ENCODE assay signal across 8 cellular contexts in the genomic region with DNA sequence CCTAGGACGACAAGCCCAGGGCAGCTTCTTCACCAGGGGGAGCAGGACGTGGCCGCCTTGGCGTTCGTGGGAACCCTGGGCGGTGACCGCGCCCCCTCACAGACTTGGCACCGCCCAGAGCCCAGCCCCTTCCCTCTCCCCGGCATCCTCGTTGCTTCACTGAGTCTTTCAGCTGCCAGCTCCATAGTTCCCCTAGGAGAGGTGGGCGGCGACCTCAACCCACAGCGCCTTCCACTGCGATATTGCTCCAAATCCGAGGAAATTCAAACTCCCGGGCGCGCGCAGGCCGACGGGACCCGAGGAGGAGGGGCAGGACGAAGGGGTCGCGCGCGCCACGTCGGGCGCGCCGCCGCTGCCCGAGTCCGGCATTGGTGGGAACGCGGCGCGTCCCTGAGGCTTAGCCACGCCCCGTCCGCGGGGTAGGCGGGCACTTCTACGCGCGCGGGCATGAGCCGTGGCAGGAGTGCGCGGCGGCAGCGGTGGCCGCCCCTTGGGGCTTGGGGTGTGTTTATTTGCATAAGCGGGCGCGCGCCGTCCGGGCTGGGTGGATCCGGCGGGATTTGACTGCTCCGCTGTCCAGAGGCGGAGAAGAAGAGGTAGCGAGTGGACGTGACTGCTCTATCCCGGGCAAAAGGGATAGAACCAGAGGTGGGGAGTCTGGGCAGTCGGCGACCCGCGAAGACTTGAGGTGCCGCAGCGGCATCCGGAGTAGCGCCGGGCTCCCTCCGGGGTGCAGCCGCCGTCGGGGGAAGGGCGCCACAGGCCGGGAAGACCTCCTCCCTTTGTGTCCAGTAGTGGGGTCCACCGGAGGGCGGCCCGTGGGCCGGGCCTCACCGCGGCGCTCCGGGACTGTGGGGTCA. TPM values are rescaled to one million over a fixed set of nuclear protein-coding genes. Genes with fewer than 3 reads are reported as not detected.
A peak's percentile ranks its signal among the peaks of the same experiment; 100 is the strongest.
DNase-seq lines count a peak whose midpoint lies in the region; ATAC-seq and TF ChIP-seq lines count a peak whose summit lies in the region.

Gene APAF1, plus strand, starts transcription at position 579 of the 860 bp plus-strand sequence. CDS start 3,070 bp downstream, outside the sequence.
Gene IKBIP, minus strand, starts transcription at position 77 of the 860 bp plus-strand sequence. CDS start 87 bp downstream, outside the sequence.

- no peaks in the 10 kb centered on the region for H3K9me3 Mint-ChIP-seq in activated naive CD8-positive, alpha-beta T cell treated with anti-CD3 and anti-CD28 coated beads, Interleukin-2, amount 10 ng/mL, durations not matched to agents 7 days and 5 days

- 0 to 1% (median 0%) methylated on average over 68 to 91 of the region's 91 CpGs for WGBS in ovary, 3 donors
- under 1% methylated on average over 91 of the region's 91 CpGs for WGBS in thymus

- DNase-seq in NCI-H1417 (lab: John Stamatoyannopoulos, UW) (peak; percentile 98 to 99 (median 98)), Right ventricle myocardium inferior (ENCODE audit: missing footprints) (peak; percentile 99), ovary (peak; percentile 95 to 99 (median 96))
- peak; percentile 99 for DNase-seq in activated naive CD8-positive, alpha-beta T cell treated with anti-CD3 and anti-CD28 coated beads, Interleukin-2, amount 10 ng/mL, durations not matched to agents 7 days and 5 days

- peaks cover 21% of the 10 kb centered on the region for H3K36me3 Mint-ChIP-seq in activated naive CD8-positive, alpha-beta T cell treated with anti-CD3 and anti-CD28 coated beads, Interleukin-2, amount 10 ng/mL, durations not matched to agents 7 days and 5 days

- H3K4me3 ChIP-seq in GM12875 (ENCODE audit: low read depth, low read length) (peak within 1 kb of the TSS; percentile 91), SU-DHL-6 (ENCODE audit: insufficient read depth, low read length, poor library complexity, severe bottlenecking) (peak within 1 kb of the TSS; percentile 96), ovary (peak within 1 kb of the TSS; percentile 82), thymus (ENCODE audit: low read length) (peak within 1 kb of the TSS; percentile 55)

- POLR2A ChIA-PET in activated naive CD8-positive, alpha-beta T cell treated with anti-CD3 and anti-CD28 coated beads, Interleukin-2, amount 10 ng/mL, durations not matched to agents 7 days and 5 days (lab: Charles Lee): interaction anchor here (0.5 to 3.8 kb wide), 13 partner anchors 13 to 181 kb away, joined by 3 to 38 read pairs (median 6); partner anchors contain the start of genes SLC25A3 and TMPO

- H3K27ac Mint-ChIP-seq in activated naive CD8-positive, alpha-beta T cell treated with anti-CD3 and anti-CD28 coated beads, Interleukin-2, amount 10 ng/mL, durations not matched to agents 7 days and 5 days: peak within 1 kb of the TSS; percentile 95

- H3K4me2 ChIP-seq in SU-DHL-6 (ENCODE audit: low read depth, low read length, poor library complexity, severe bottlenecking): peak within 1 kb of the TSS; percentile 94

- no peak for TF ChIP-seq EP300 in ovary (IDR thresholded peaks at IDR 0.05)

- peak; percentile 58 for TF ChIP-seq POLR2A in ovary (IDR thresholded peaks at IDR 0.05)

- H3K79me2 ChIP-seq in SU-DHL-6 (ENCODE audit: insufficient read depth, low read length): peaks cover 67% of the 10 kb centered on the region

- no peak for TF ChIP-seq CTCF in GM12875 (IDR thresholded peaks at IDR 0.05; ENCODE audit: borderline replicate concordance, insufficient read depth, low read depth, low read length)
- no peak for TF ChIP-seq CTCF in SU-DHL-6 (IDR thresholded peaks at IDR 0.05; ENCODE audit: insufficient read depth, low read length, poor library complexity, severe bottlenecking)
- peak in 1 of 3 donors; percentile 4 for TF ChIP-seq CTCF in ovary (IDR thresholded peaks at IDR 0.05)

- H3K9me2 ChIP-seq in SU-DHL-6 (replicated peaks; ENCODE audit: insufficient read depth, low read length): no peaks in the 10 kb centered on the region

- H4K20me1 ChIP-seq in SU-DHL-6 (ENCODE audit: low read depth, low read length): no peaks in the 10 kb centered on the region

- H3K4me1 ChIP-seq in ovary (ENCODE audit: insufficient read depth) (peaks cover 4% of the 10 kb centered on the region), thymus (ENCODE audit: control insufficient read depth, insufficient read depth, low read length) (peaks cover 7% of the 10 kb centered on the region)

- peak within 1 kb of the TSS; percentile 80 for H2AFZ ChIP-seq in SU-DHL-6 (ENCODE audit: low read depth, low read length, severe bottlenecking)

- H3K27me3 Mint-ChIP-seq in activated naive CD8-positive, alpha-beta T cell treated with anti-CD3 and anti-CD28 coated beads, Interleukin-2, amount 10 ng/mL, durations not matched to agents 7 days and 5 days: no peaks in the 10 kb centered on the region

- H3K27me3 ChIP-seq in SU-DHL-6 (ENCODE audit: low read length) (no peaks in the 10 kb centered on the region), ovary (no peaks in the 10 kb centered on the region), thymus (ENCODE audit: control insufficient read depth, insufficient read depth) (no peaks in the 10 kb centered on the region)

- H3K9me3 ChIP-seq in SU-DHL-6 (ENCODE audit: insufficient read depth, low read length): no peaks in the 10 kb centered on the region
- H3K9me3 ChIP-seq in ovary: no peaks in the 10 kb centered on the region
- H3K9me3 ChIP-seq in thymus (ENCODE audit: control insufficient read depth): no peaks in the 10 kb centered on the region

- H3K27ac ChIP-seq in SU-DHL-6 (ENCODE audit: low read depth, low read length): peak within 1 kb of the TSS; percentile 88
- H3K27ac ChIP-seq in ovary: peak within 1 kb of the TSS; percentile 71 to 79
- H3K27ac ChIP-seq in thymus (ENCODE audit: low read depth): peak within 1 kb of the TSS; percentile 82

- ATAC-seq in HG02763 (IDR thresholded peaks at IDR 0.05; ENCODE audit: unreplicated experiment) (peak; percentile 83), Right ventricle myocardium inferior (peak; percentile 100)
- peak; percentile 85 for ATAC-seq in activated naive CD8-positive, alpha-beta T cell treated with anti-CD3 and anti-CD28 coated beads, Interleukin-2, amount 10 ng/mL, durations not matched to agents 7 days and 5 days (ENCODE audit: low read depth)

- H3K36me3 ChIP-seq in SU-DHL-6 (ENCODE audit: low read length) (peaks cover 18% of the 10 kb centered on the region; the same call in 1 of the 2 replicates), ovary (no peaks in the 10 kb centered on the region), thymus (ENCODE audit: control insufficient read depth, insufficient read depth) (no peaks in the 10 kb centered on the region)

- intact Hi-C loops in Right ventricle myocardium inferior (cut with DNase I) (loop anchor here (2.0 to 5.0 kb wide), 3 partner anchors 52 to 143 kb away; partner anchors contain the start of gene SLC25A3), ovary (cut with DNase I) (loop anchor here in 3 of 4 donors (5.0 to 10.0 kb wide), 3 partner anchors 48 to 223 kb away; partner anchors contain the start of gene SLC25A3 (in 1 of the 3))

- H3K9ac ChIP-seq in SU-DHL-6 (ENCODE audit: low read length): peak within 1 kb of the TSS; percentile 95

- H3K4me3 Mint-ChIP-seq in activated naive CD8-positive, alpha-beta T cell treated with anti-CD3 and anti-CD28 coated beads, Interleukin-2, amount 10 ng/mL, durations not matched to agents 7 days and 5 days: peak within 1 kb of the TSS; percentile 97

- peaks cover 10% of the 10 kb centered on the region; the same call in 1 of the 2 replicates for H3F3A ChIP-seq in SU-DHL-6 (ENCODE audit: insufficient read depth)

- H3K4me1 Mint-ChIP-seq in activated naive CD8-positive, alpha-beta T cell treated with anti-CD3 and anti-CD28 coated beads, Interleukin-2, amount 10 ng/mL, durations not matched to agents 7 days and 5 days: peaks cover 29% of the 10 kb centered on the region

RNA-seq across cellular contexts. Expression of gene APAF1, which starts in this region (rescaled TPM):
- total RNA-seq in activated naive CD8-positive, alpha-beta T cell treated with anti-CD3 and anti-CD28 coated beads, Interleukin-2, amount 10 ng/mL, durations not matched to agents 7 days and 5 days: 10 to 100 TPM; 32.0 to 32.8 TPM
- total RNA-seq in Right ventricle myocardium inferior (4.0 TPM), ovary (10 to 100 TPM in 6 of 7 donors, 1 to 10 TPM in 1; 9.4 to 17.1 (median 11.9) TPM)
- polyA plus RNA-seq in ovary (10 to 100 TPM in 1 of 2 donors, 1 to 10 TPM in 1; 9.4 to 16.0 TPM), thymus (14.2 TPM)

RNA-seq across cellular contexts. Expression of gene IKBIP, which starts in this region (rescaled TPM):
- 10 to 100 TPM; 23.4 to 24.0 TPM for total RNA-seq in activated naive CD8-positive, alpha-beta T cell treated with anti-CD3 and anti-CD28 coated beads, Interleukin-2, amount 10 ng/mL, durations not matched to agents 7 days and 5 days
- total RNA-seq in Right ventricle myocardium inferior (4.8 TPM), ovary (10 to 100 TPM in 2 of 7 donors, 1 to 10 TPM in 5; 6.8 to 12.4 (median 9.5) TPM)
- polyA plus RNA-seq in ovary (10 to 100 TPM; 10.0 to 10.7 TPM), thymus (28.7 TPM)

Comparison
In these comparisons a context has a peak if more than half of its experiments do, and no peak if none do; other contexts are left out.
1. Peak in every context shown above with its lines: DNase-seq, ATAC-seq, H3K4me3 ChIP-seq and H3K27ac ChIP-seq.